9 cellular contexts compared by ENCODE assay signal in the genomic region with DNA sequence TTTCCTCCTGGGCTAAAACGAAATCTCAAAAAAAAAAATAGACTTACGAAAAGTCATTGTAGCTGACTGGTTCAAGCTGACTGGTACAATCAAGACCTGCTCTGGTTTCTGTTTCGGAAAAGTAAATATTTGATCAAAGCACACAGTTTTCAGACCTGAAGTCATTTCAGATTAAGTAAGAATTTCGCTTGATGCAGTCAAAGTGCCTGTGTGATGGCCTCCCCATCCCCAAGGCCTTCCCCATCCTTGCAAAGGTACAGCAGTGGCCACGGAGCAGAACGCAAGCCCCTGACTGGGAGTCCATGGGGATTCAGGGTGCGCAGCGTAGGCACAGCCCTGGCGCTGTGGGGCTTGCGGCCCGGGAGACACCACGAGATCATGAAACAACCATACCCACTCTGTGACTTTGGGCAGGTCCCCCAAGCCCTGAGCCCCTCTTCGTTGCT. TPM values are rescaled to one million over a fixed set of nuclear protein-coding genes. Genes with fewer than 3 reads are reported as not detected.
DNase-seq lines count a peak whose midpoint lies in the region; ATAC-seq and TF ChIP-seq lines count a peak whose summit lies in the region.
"Had no signal": no experiment of that assay in that cellular context is flagged by ENCODE, and none has a peak within 500 bp of the region (broad histone marks: within the 10 kb centered on the region; RNA-seq: fewer than 3 reads in every experiment).

No MANE protein-coding gene starts in this region.

- H3K27me3 ChIP-seq in right cardiac atrium (ENCODE audit: control insufficient read depth, insufficient read depth) (no peaks in the 10 kb centered on the region), right lobe of liver (no peaks in the 10 kb centered on the region), upper lobe of right lung (no peaks in the 10 kb centered on the region)

- no peaks in the 10 kb centered on the region for H3K36me3 ChIP-seq in right lobe of liver
- no peaks in the 10 kb centered on the region for H3K36me3 ChIP-seq in upper lobe of right lung

- DNase-seq in right cardiac atrium: no peak
- no peak for DNase-seq in cardiac septum (ENCODE audit: low spot score)
- DNase-seq in RPMI8226: peak; percentile 37
- DNase-seq in right lobe of liver: no peak
- no peak for DNase-seq in upper lobe of right lung
- DNase-seq in activated effector memory CD4-positive, alpha-beta T cell treated with Interleukin-2 at 50 U/mL for 16 hours: no peak
- DNase-seq in dedifferentiated amniotic fluid mesenchymal stem cell (ENCODE audit: extremely low spot score): no peak
- DNase-seq in CD1c-positive myeloid dendritic cell (ENCODE audit: extremely low spot score): no peak
- DNase-seq: NCI-H774 had no signal

- H3K27ac ChIP-seq in right cardiac atrium (ENCODE audit: low read length): no peak overlapping the region
- peak overlapping the region; percentile 47 to 78 (median 68) for H3K27ac ChIP-seq in right lobe of liver
- peak overlapping the region; percentile 71 for H3K27ac ChIP-seq in upper lobe of right lung

- WGBS in right cardiac atrium: 78% methylated on average over 13 of the region's 13 CpGs
- 30% methylated on average over 10 of the region's 13 CpGs for WGBS in right lobe of liver (ENCODE audit: insufficient coverage, low coverage, low lambda C conversion rate, missing lambda C conversion rate)

- H3K4me3 ChIP-seq in right cardiac atrium (ENCODE audit: low read length) (no peak overlapping the region), right lobe of liver (no peak overlapping the region), upper lobe of right lung (peak overlapping the region; percentile 8)

- intact Hi-C loops in right cardiac atrium (cut with DNase I): no loop called here
- intact Hi-C loops in cardiac septum (cut with DNase I): no loop called here
- intact Hi-C loops in right lobe of liver (cut with DNase I): no loop called here
- intact Hi-C loops in upper lobe of right lung (cut with DNase I): no loop called here

- H3K4me1 ChIP-seq in right cardiac atrium (ENCODE audit: control insufficient read depth, insufficient read depth, low read length) (peaks cover 5% of the 10 kb centered on the region), right lobe of liver (peaks cover 0 to 26% (median 8%) of the 10 kb centered on the region in 4 donors), upper lobe of right lung (peaks cover 43% of the 10 kb centered on the region)

- no peaks in the 10 kb centered on the region for H3K9me3 ChIP-seq in right cardiac atrium (ENCODE audit: control insufficient read depth, low read length)
- no peaks in the 10 kb centered on the region for H3K9me3 ChIP-seq in right lobe of liver
- H3K9me3 ChIP-seq in upper lobe of right lung: no peaks in the 10 kb centered on the region

- TF ChIP-seq POLR2A in right lobe of liver (IDR thresholded peaks at IDR 0.05): no peak

- ATAC-seq in right cardiac atrium (peak; percentile 36 to 76), right lobe of liver (peak; percentile 37 to 72 (median 68)), upper lobe of right lung (peak; percentile 43)

- TF ChIP-seq CTCF in right lobe of liver (IDR thresholded peaks at IDR 0.05): no peak
- no peak for TF ChIP-seq CTCF in upper lobe of right lung (IDR thresholded peaks at IDR 0.05)

RNA-seq across cellular contexts. Expression of gene CHST15, which starts 29.2 kb away (rescaled TPM):
- total RNA-seq in right cardiac atrium: 10 to 100 TPM in 1 of 4 donors, 1 to 10 TPM in 3; 5.0 to 11.9 (median 8.7) TPM
- polyA plus RNA-seq in right cardiac atrium: 2.2 TPM
- 5.4 TPM for total RNA-seq in cardiac septum
- 10 to 100 TPM in 5 of 6 experiments, 1 to 10 TPM in 1; 9.2 to 25.8 (median 11.8) TPM for total RNA-seq in right lobe of liver
- total RNA-seq in upper lobe of right lung: 49.2 TPM
